Comparison of ENCODE assay signal across 8 cellular contexts in the genomic region with DNA sequence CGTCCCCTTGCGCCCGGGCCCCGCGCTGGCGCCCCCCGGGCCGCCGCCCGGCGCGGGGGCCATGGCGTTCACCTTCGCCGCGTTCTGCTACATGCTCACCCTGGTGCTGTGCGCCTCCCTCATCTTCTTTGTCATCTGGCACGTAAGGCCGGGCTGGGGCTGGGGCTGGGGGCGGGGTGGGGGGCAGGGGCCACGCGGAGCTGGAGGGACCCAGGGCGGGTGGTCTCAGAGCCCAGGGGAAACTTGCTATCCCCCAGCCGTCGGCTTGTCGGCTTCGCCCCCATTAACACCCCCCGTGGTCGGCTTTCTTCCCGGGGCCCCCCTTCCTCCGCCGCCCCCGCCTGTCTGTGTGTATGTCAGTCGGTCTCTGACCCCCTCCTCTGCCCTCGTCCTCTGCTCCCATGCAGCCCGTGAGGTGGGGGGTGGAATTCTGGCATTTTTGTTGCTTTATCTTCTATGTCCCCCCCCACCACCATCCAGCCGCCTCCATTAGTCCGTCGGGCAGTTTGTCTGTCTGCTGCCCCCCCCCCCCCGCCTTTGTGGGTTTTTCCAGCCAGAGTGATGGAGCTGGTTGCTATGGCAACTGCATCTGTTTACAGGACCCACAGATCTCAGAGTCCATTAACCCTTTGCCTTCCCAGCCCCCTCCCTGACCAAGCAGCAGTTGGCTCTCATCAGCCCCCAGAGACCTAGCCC. TPM values are rescaled to one million over a fixed set of nuclear protein-coding genes. Genes with fewer than 3 reads are reported as not detected.
A peak's percentile ranks its signal among the peaks of the same experiment; 100 is the strongest.
DNase-seq lines count a peak whose midpoint lies in the region; ATAC-seq, FAIRE-seq and TF ChIP-seq lines count a peak whose summit lies in the region.

No MANE protein-coding gene starts in this region.

- TF ChIP-seq POLR2A in gastrocnemius medialis (IDR thresholded peaks at IDR 0.05), result no peak

- peak overlapping the region; percentile 41 for H3K27ac Mint-ChIP-seq in CD8-positive, alpha-beta T cell
- H3K27ac Mint-ChIP-seq in natural killer cell, result peak overlapping the region; percentile 21 to 78

- POLR2A ChIA-PET in CD8-positive, alpha-beta T cell (lab: Charles Lee), result interaction anchor here (1.1 kb wide), 1 partner anchor 34 kb away, joined by 3 read pairs; no protein-coding TSS in a partner anchor

- no peak overlapping the region for H3K4me3 ChIP-seq in CD8-positive, alpha-beta T cell (ENCODE audit: low read depth, low read length)
- H3K4me3 ChIP-seq in gastrocnemius medialis, result no peak overlapping the region

- peaks cover 29% of the 10 kb centered on the region for H3K4me1 ChIP-seq in CD8-positive, alpha-beta T cell (ENCODE audit: insufficient read depth, low read length)
- peaks cover 5 to 8% of the 10 kb centered on the region in 2 donors for H3K4me1 ChIP-seq in gastrocnemius medialis

- H3K27ac ChIP-seq in CD8-positive, alpha-beta T cell (ENCODE audit: low read depth, low read length), result no peak overlapping the region
- H3K27ac ChIP-seq in gastrocnemius medialis, result no peak overlapping the region

- H3K4me1 Mint-ChIP-seq in CD8-positive, alpha-beta T cell (ENCODE audit: low read depth), result peaks cover 41% of the 10 kb centered on the region
- H3K4me1 Mint-ChIP-seq in natural killer cell, result peaks cover 19 to 71% of the 10 kb centered on the region in 2 donors

- no peaks in the 10 kb centered on the region for H3K9me3 Mint-ChIP-seq in CD8-positive, alpha-beta T cell
- no peaks in the 10 kb centered on the region for H3K9me3 Mint-ChIP-seq in natural killer cell

- no peak for TF ChIP-seq CTCF in CD8-positive, alpha-beta T cell (IDR thresholded peaks at IDR 0.05)
- TF ChIP-seq CTCF in natural killer cell (IDR thresholded peaks at IDR 0.05) (no peak), gastrocnemius medialis (IDR thresholded peaks at IDR 0.05 in 4 of 5, conservative IDR thresholded peaks at IDR 0.05 in 1 of 5) (no peak)

- peaks cover 30% of the 10 kb centered on the region for H3K36me3 Mint-ChIP-seq in CD8-positive, alpha-beta T cell
- H3K36me3 Mint-ChIP-seq in natural killer cell, result peaks cover 9% of the 10 kb centered on the region

- intact Hi-C loops in CD8-positive, alpha-beta T cell (cut with DNase I, micrococcal nuclease), result no loop called here
- intact Hi-C loops in natural killer cell (cut with micrococcal nuclease), result no loop called here
- intact Hi-C loops in gastrocnemius medialis (cut with DNase I; ENCODE audit: low total_unique reads), result no loop called here

- H3K27me3 ChIP-seq in CD8-positive, alpha-beta T cell (ENCODE audit: insufficient read depth, low read length), result no peaks in the 10 kb centered on the region
- H3K27me3 ChIP-seq in gastrocnemius medialis, result no peaks in the 10 kb centered on the region

- H3K9me3 ChIP-seq in CD8-positive, alpha-beta T cell (ENCODE audit: low read length), result no peaks in the 10 kb centered on the region
- no peaks in the 10 kb centered on the region for H3K9me3 ChIP-seq in gastrocnemius medialis

- no peak for FAIRE-seq in HTR-8/SVneo (lab: Jason Lieb, UNC)

- CTCF ChIA-PET in CD8-positive, alpha-beta T cell (lab: Charles Lee), result interaction anchor here (1.0 to 5.2 kb wide), 3 partner anchors 34 to 57 kb away, joined by 3 to 63 read pairs (median 9); no protein-coding TSS in a partner anchor

- H3K36me3 ChIP-seq in CD8-positive, alpha-beta T cell (ENCODE audit: insufficient read depth, low read length), result peaks cover 12% of the 10 kb centered on the region
- H3K36me3 ChIP-seq in gastrocnemius medialis, result peaks cover 0 to 27% of the 10 kb centered on the region in 2 donors

- H3K27me3 Mint-ChIP-seq in CD8-positive, alpha-beta T cell (ENCODE audit: low read depth), result no peaks in the 10 kb centered on the region
- peaks cover 7 to 14% of the 10 kb centered on the region in 2 donors for H3K27me3 Mint-ChIP-seq in natural killer cell (ENCODE audit: low read depth in 2 of 2)

- ATAC-seq in CD8-positive, alpha-beta T cell, result peak; percentile 7
- ATAC-seq in natural killer cell, result no peak
- no peak for ATAC-seq in gastrocnemius medialis

- peak overlapping the region; percentile 64 for H3K4me3 Mint-ChIP-seq in CD8-positive, alpha-beta T cell
- peak overlapping the region; percentile 61 for H3K4me3 Mint-ChIP-seq in natural killer cell

- peak in 1 of 7 experiments; percentile 43 for DNase-seq in CD8-positive, alpha-beta T cell
- DNase-seq in HuH-7 (ENCODE audit: low spot score) (peak; percentile 80), amniotic epithelial cell (ENCODE audit: low read depth) (peak; percentile 32), natural killer cell (no peak), gastrocnemius medialis (no peak), middle frontal gyrus (ENCODE audit: extremely low spot score, low spot score) (no peak), HTR-8/SVneo (ENCODE audit: insufficient read length, low spot score) (no peak)
- DNase-seq in NK-92 treated with Interleukin-12 subunit alpha and Interleukin-12 subunit beta, amount 100 ng/mL, for 24 hours (lab: John Stamatoyannopoulos, UW), result no peak

- in situ Hi-C loops in gastrocnemius medialis (cut with MboI; ENCODE audit: low sequenced_read_pairs in 4 of 4), result no loop called here

RNA-seq across cellular contexts. Expression of a gene that starts 0.6 kb away (rescaled TPM):
- 1 to 10 TPM; 4.9 to 5.7 TPM for total RNA-seq in CD8-positive, alpha-beta T cell
- 1 to 10 TPM; 6.3 to 8.8 (median 7.1) TPM for total RNA-seq in natural killer cell
- not detected for total RNA-seq in gastrocnemius medialis

RNA-seq across cellular contexts. Expression of a gene that starts 10.1 kb away (rescaled TPM):
- total RNA-seq in CD8-positive, alpha-beta T cell, result 10 to 100 TPM; 34.4 to 36.3 TPM
- total RNA-seq in natural killer cell (100 to 1,000 TPM; 116 to 144 (median 132) TPM), gastrocnemius medialis (100 to 1,000 TPM in 3 of 4 donors, 10 to 100 TPM in 1; 96.0 to 194 (median 130) TPM)

RNA-seq across cellular contexts. Expression of a gene that starts 10.4 kb away (rescaled TPM):
- 10 to 100 TPM; 16.8 to 17.1 TPM for total RNA-seq in CD8-positive, alpha-beta T cell
- total RNA-seq in natural killer cell (10 to 100 TPM; 21.9 to 28.5 (median 23.6) TPM), gastrocnemius medialis (100 to 1,000 TPM; 106 to 137 (median 113) TPM)

RNA-seq across cellular contexts. Expression of a gene that starts 13.2 kb away (rescaled TPM):
- under 1 TPM; 0.19 to 0.31 TPM for total RNA-seq in CD8-positive, alpha-beta T cell
- not detected for total RNA-seq in natural killer cell
- not detected for total RNA-seq in gastrocnemius medialis

RNA-seq across cellular contexts. Expression of a gene that starts 21.0 kb away (rescaled TPM):
- 10 to 100 TPM; 29.6 to 35.4 TPM for total RNA-seq in CD8-positive, alpha-beta T cell
- total RNA-seq in natural killer cell (10 to 100 TPM; 22.9 to 32.0 (median 27.6) TPM), gastrocnemius medialis (10 to 100 TPM; 28.4 to 58.7 (median 51.2) TPM)

Comparison
In these comparisons a context has a peak if more than half of its experiments do, and no peak if none do; other contexts are left out.
1. DNase-seq: peak in HuH-7 (single experiment) and amniotic epithelial cell (single experiment); none in natural killer cell (single experiment), NK-92 treated with Interleukin-12 subunit alpha and Interleukin-12 subunit beta, amount 100 ng/mL, for 24 hours (single experiment), gastrocnemius medialis (0 of 2), middle frontal gyrus (single experiment) and HTR-8/SVneo (single experiment).
2. RNA of a gene that starts 0.6 kb away (total RNA-seq): 6.3 to 8.8 TPM in natural killer cell and 4.9 to 5.7 TPM in CD8-positive, alpha-beta T cell; not detected in gastrocnemius medialis; every median in the first group is over 4 times any median in the second.